In genomic region chr10:86950349-86950748, GRCh38 we compare ENCODE assay signal across 23 cellular contexts. TPM values are rescaled to one million over a fixed set of nuclear protein-coding genes. Genes with fewer than 3 reads are reported as not detected.
A peak's percentile ranks its signal among the peaks of the same experiment; 100 is the strongest.
DNase-seq lines count a peak whose midpoint lies in the region; ATAC-seq and TF ChIP-seq lines count a peak whose summit lies in the region.
"Had no signal": no experiment of that assay in that cellular context is flagged by ENCODE, and none has a peak within 500 bp of the region (broad histone marks: within the 10 kb centered on the region; RNA-seq: fewer than 3 reads in every experiment).

No MANE protein-coding gene starts in this region.

- no peaks in the 10 kb centered on the region for H3F3A ChIP-seq in PC-9 (ENCODE audit: insufficient read depth, low read depth)

- H3K9me2 ChIP-seq in PC-9 (ENCODE audit: insufficient read depth) = no peaks in the 10 kb centered on the region

- H3K9me3 Mint-ChIP-seq in effector memory CD8-positive, alpha-beta T cell = peaks cover 2 to 8% of the 10 kb centered on the region in 2 donors

- H2AFZ ChIP-seq in PC-9 = no peak overlapping the region

- peaks cover 5% of the 10 kb centered on the region for H3K4me1 Mint-ChIP-seq in T-helper 17 cell
- H3K4me1 Mint-ChIP-seq in effector memory CD8-positive, alpha-beta T cell (ENCODE audit: low read depth in 2 of 2) = peaks cover 4 to 5% of the 10 kb centered on the region in 2 donors
- H3K4me1 Mint-ChIP-seq: activated B cell treated with CpG ODN at 0.5 μM for 24 hours had no signal

- TF ChIP-seq POLR2A in testis (IDR thresholded peaks at IDR 0.05) = no peak

- DNase-seq in activated effector memory CD4-positive, alpha-beta T cell treated with anti-CD3 and anti-CD28 coated beads, Interleukin-2, amount 50 U/mL, for 16 hours = peak; percentile 50
- DNase-seq in activated effector memory CD4-positive, alpha-beta T cell treated with Interleukin-2 at 50 U/mL for 16 hours = no peak
- no peak for DNase-seq in T-helper 17 cell
- DNase-seq in effector memory CD8-positive, alpha-beta T cell = no peak
- DNase-seq in testis = peak; percentile 10
- no peak for DNase-seq in PC-9
- DNase-seq in mucosa of descending colon = no peak
- DNase-seq: activated B cell treated with CpG ODN at 0.5 μM for 24 hours; C1 segment of cervical spinal cord; cortex of kidney; DMS153; GF-D8; HFFc6; hypothalamus; mammary epithelial cell; MG63; stimulated activated CD4-positive, alpha-beta T cell treated with anti-CD3 and anti-CD28 coated beads, Interleukin-1b, Interleukin-23, amount 100 ng/mL, for 48 hours had no signal

- peaks cover 31% of the 10 kb centered on the region for H3K4me1 ChIP-seq in testis
- peaks cover 21% of the 10 kb centered on the region for H3K4me1 ChIP-seq in PC-9 (replicated peaks; ENCODE audit: insufficient read depth)
- no peaks in the 10 kb centered on the region for H3K4me1 ChIP-seq in mucosa of descending colon (ENCODE audit: low read depth)
- H3K4me1 ChIP-seq: pancreas had no signal

- no peaks in the 10 kb centered on the region for H4K20me1 ChIP-seq in PC-9 (ENCODE audit: insufficient read depth)

- no TSS peak for BruUV-seq in PC-9 (replicated peaks; lab: Mats Ljungman, UMichigan)

- H3K9me3 ChIP-seq in T-helper 17 cell (ENCODE audit: control insufficient read depth, low read length, poor library complexity, severe bottlenecking) (no peaks in the 10 kb centered on the region), testis (no peaks in the 10 kb centered on the region), PC-9 (ENCODE audit: insufficient read depth, low read depth) (no peaks in the 10 kb centered on the region), mucosa of descending colon (peaks cover 13% of the 10 kb centered on the region)
- H3K9me3 ChIP-seq: MG63, pancreas, vagina had no signal

- POLR2A ChIA-PET in PC-9 (lab: Charles Lee; ENCODE audit: unreplicated experiment) = interaction anchor here (0.9 kb wide), 1 partner anchor 9 kb away, joined by 3 read pairs; no protein-coding TSS in a partner anchor

- H3K79me2 ChIP-seq in PC-9 (ENCODE audit: low read depth) = no peaks in the 10 kb centered on the region

- TF ChIP-seq CTCF in testis (IDR thresholded peaks at IDR 0.05) (no peak), PC-9 (conservative IDR thresholded peaks at IDR 0.05) (no peak), mucosa of descending colon (IDR thresholded peaks at IDR 0.05) (no peak)

- H3K27ac Mint-ChIP-seq in T-helper 17 cell = peak overlapping the region; percentile 44
- H3K27ac Mint-ChIP-seq in effector memory CD8-positive, alpha-beta T cell = peak overlapping the region; percentile 65 to 69
- H3K27ac Mint-ChIP-seq: activated B cell treated with CpG ODN at 0.5 μM for 24 hours, HFFc6 had no signal

- H3K27ac ChIP-seq in testis (no peak overlapping the region), PC-9 (no peak overlapping the region)
- H3K27ac ChIP-seq: HL-60, pancreas, vagina had no signal

- H3K4me3 Mint-ChIP-seq in T-helper 17 cell = peak overlapping the region; percentile 41
- H3K4me3 Mint-ChIP-seq in effector memory CD8-positive, alpha-beta T cell = peak overlapping the region in 1 of 2 donors; percentile 4
- H3K4me3 Mint-ChIP-seq: activated B cell treated with CpG ODN at 0.5 μM for 24 hours, HFFc6 had no signal

- ATAC-seq in T-helper 17 cell (peak; percentile 30), GM18873 (IDR thresholded peaks at IDR 0.05; ENCODE audit: low FRiP score, unreplicated experiment) (no peak), mucosa of descending colon (no peak)
- no peak for ATAC-seq in effector memory CD8-positive, alpha-beta T cell (replicated peaks)
- ATAC-seq: GM12878, pancreas, Right ventricle myocardium inferior had no signal

- H3K27me3 Mint-ChIP-seq in T-helper 17 cell = peaks cover 5% of the 10 kb centered on the region
- peaks cover 7 to 12% of the 10 kb centered on the region in 2 donors for H3K27me3 Mint-ChIP-seq in effector memory CD8-positive, alpha-beta T cell

- H3K36me3 ChIP-seq in testis (ENCODE audit: low read depth, missing control alignments) (no peaks in the 10 kb centered on the region), PC-9 (ENCODE audit: low read depth) (no peaks in the 10 kb centered on the region), mucosa of descending colon (ENCODE audit: low read depth) (no peaks in the 10 kb centered on the region)
- H3K36me3 ChIP-seq: MG63, pancreas, vagina had no signal

- peaks cover 3% of the 10 kb centered on the region for H3K36me3 Mint-ChIP-seq in T-helper 17 cell (ENCODE audit: low read depth)
- H3K36me3 Mint-ChIP-seq in effector memory CD8-positive, alpha-beta T cell (ENCODE audit: insufficient read depth) = no peaks in the 10 kb centered on the region

- no peaks in the 10 kb centered on the region for H3K27me3 ChIP-seq in testis
- no peaks in the 10 kb centered on the region for H3K27me3 ChIP-seq in PC-9 (ENCODE audit: insufficient read depth, low read depth)
- H3K27me3 ChIP-seq: MG63, pancreas, vagina had no signal

- intact Hi-C loops in testis (cut with DNase I; ENCODE audit: low total_unique reads) = no loop called here
- intact Hi-C loops in PC-9 (cut with micrococcal nuclease; ENCODE audit: unreplicated experiment) = no loop called here
- intact Hi-C loops in mucosa of descending colon (cut with DNase I, micrococcal nuclease) = no loop called here

- CTCF ChIA-PET in PC-9 (lab: Charles Lee) = interaction anchor here (0.5 kb wide), 1 partner anchor 9 kb away, joined by 3 read pairs; no protein-coding TSS in a partner anchor

- no peak overlapping the region for H3K4me2 ChIP-seq in PC-9

- 60 to 74% methylated on average over 1 of the region's 1 CpG for WGBS in testis, 2 donors

- H3K4me3 ChIP-seq in testis (no peak overlapping the region), PC-9 (no peak overlapping the region), mucosa of descending colon (no peak overlapping the region)
- H3K4me3 ChIP-seq: GM12878, MG63, pancreas, vagina had no signal

RNA-seq across cellular contexts. Expression of gene MMRN2, which starts 7.1 kb away (rescaled TPM):
- total RNA-seq in T-helper 17 cell = 1 to 10 TPM in 1 of 2 donors, under 1 TPM in 1; 0.42 to 1.6 TPM
- total RNA-seq in testis = 10 to 100 TPM; 14.9 to 19.1 TPM
- polyA plus RNA-seq in testis (ENCODE audit: insufficient read depth, low read depth, low replicate concordance) = 21.2 TPM
- 12.1 and 13.4 TPM in 2 replicates for total RNA-seq in PC-9 (2021)
- total RNA-seq in mucosa of descending colon = 10 to 100 TPM in 1 of 3 donors, 1 to 10 TPM in 2; 5.7 to 11.5 (median 8.3) TPM

RNA-seq across cellular contexts. Expression of gene SNCG, which starts 8.1 kb away (rescaled TPM):
- total RNA-seq in T-helper 17 cell (not detected), testis (1 to 10 TPM; 8.3 to 8.9 TPM), PC-9 (2021) (99.4 and 144 TPM in 2 replicates), mucosa of descending colon (10 to 100 TPM in 1 of 3 donors, 1 to 10 TPM in 2; 2.9 to 22.1 (median 8.3) TPM)
- 30.3 TPM for polyA plus RNA-seq in testis (ENCODE audit: insufficient read depth, low read depth, low replicate concordance)
- total RNA-seq: activated B cell treated with CpG ODN at 0.5 μM for 24 hours had no signal

RNA-seq across cellular contexts. Expression of gene ADIRF, which starts 17.9 kb away (rescaled TPM):
- total RNA-seq in T-helper 17 cell (under 1 TPM in 1 of 2 donors, not detected in 1; 0.42 TPM), testis (10 to 100 TPM; 21.4 to 35.0 TPM), PC-9 (2021) (51.0 and 72.8 TPM in 2 replicates), mucosa of descending colon (100 to 1,000 TPM in 1 of 3 donors, 10 to 100 TPM in 2; 48.6 to 127 (median 90.6) TPM)
- 85.6 TPM for polyA plus RNA-seq in testis (ENCODE audit: insufficient read depth, low read depth, low replicate concordance)

Comparison
In these comparisons a context has a peak if more than half of its experiments do, and no peak if none do; other contexts are left out.
1. DNase-seq: peak in activated effector memory CD4-positive, alpha-beta T cell treated with anti-CD3 and anti-CD28 coated beads, Interleukin-2, amount 50 U/mL, for 16 hours (single experiment) and testis (single experiment); none in activated effector memory CD4-positive, alpha-beta T cell treated with Interleukin-2 at 50 U/mL for 16 hours (single experiment), T-helper 17 cell (0 of 3), effector memory CD8-positive, alpha-beta T cell (0 of 3), PC-9 (0 of 2) and mucosa of descending colon (0 of 3).
2. RNA of gene ADIRF, which starts 17.9 kb away (total RNA-seq): 48.6 to 127 TPM in mucosa of descending colon, 51.0 to 72.8 TPM in PC-9 and 21.4 to 35.0 TPM in testis; 0.42 TPM in T-helper 17 cell; every median in the first group is over 10 times any median in the second.